ENCODE assay signal across 8 cellular contexts in genomic region chr9:4299006-4299795, GRCh38. TPM values are rescaled to one million over a fixed set of nuclear protein-coding genes. Genes with fewer than 3 reads are reported as not detected.
DNase-seq lines count a peak whose midpoint lies in the region; ATAC-seq and TF ChIP-seq lines count a peak whose summit lies in the region.

No MANE protein-coding gene starts in this region.

- TF ChIP-seq CTCF in coronary artery (IDR thresholded peaks at IDR 0.05): no peak
- no peak for TF ChIP-seq CTCF in lower leg skin (IDR thresholded peaks at IDR 0.05)

- H3K9me3 Mint-ChIP-seq in T-helper 1 cell treated with Interleukin-12 subunit alpha and Interleukin-12 subunit beta and Interleukin-4 antibody, amounts not matched to agents 30 μg/mL and 1 μg/mL, for 36 hours: no peaks in the 10 kb centered on the region
- H3K9me3 Mint-ChIP-seq in stimulated activated memory B cell treated with anti-CD40 and anti-IgM and Interleukin-4, amounts not matched to agents 10 μg/mL and 1 μg/mL and 100 μg/mL, for 72 hours: no peaks in the 10 kb centered on the region

- peaks cover 56% of the 10 kb centered on the region for H3K27me3 Mint-ChIP-seq in T-helper 1 cell treated with Interleukin-12 subunit alpha and Interleukin-12 subunit beta and Interleukin-4 antibody, amounts not matched to agents 30 μg/mL and 1 μg/mL, for 36 hours (ENCODE audit: low read depth)
- H3K27me3 Mint-ChIP-seq in stimulated activated memory B cell treated with anti-CD40 and anti-IgM and Interleukin-4, amounts not matched to agents 10 μg/mL and 1 μg/mL and 100 μg/mL, for 72 hours: peaks cover 79% of the 10 kb centered on the region

- no peak for ATAC-seq in stimulated activated memory B cell treated with anti-CD40 and anti-IgM and Interleukin-4, amounts not matched to agents 10 μg/mL and 1 μg/mL and 100 μg/mL, for 72 hours

- peak overlapping the region; percentile 74 for H3K27ac Mint-ChIP-seq in T-helper 1 cell treated with Interleukin-12 subunit alpha and Interleukin-12 subunit beta and Interleukin-4 antibody, amounts not matched to agents 30 μg/mL and 1 μg/mL, for 36 hours
- no peak overlapping the region for H3K27ac Mint-ChIP-seq in stimulated activated memory B cell treated with anti-CD40 and anti-IgM and Interleukin-4, amounts not matched to agents 10 μg/mL and 1 μg/mL and 100 μg/mL, for 72 hours

- H3K36me3 Mint-ChIP-seq in T-helper 1 cell treated with Interleukin-12 subunit alpha and Interleukin-12 subunit beta and Interleukin-4 antibody, amounts not matched to agents 30 μg/mL and 1 μg/mL, for 36 hours (ENCODE audit: low read depth): peaks cover 2% of the 10 kb centered on the region
- no peaks in the 10 kb centered on the region for H3K36me3 Mint-ChIP-seq in stimulated activated memory B cell treated with anti-CD40 and anti-IgM and Interleukin-4, amounts not matched to agents 10 μg/mL and 1 μg/mL and 100 μg/mL, for 72 hours

- H3K4me3 ChIP-seq in coronary artery (peak overlapping the region; percentile 82), lower leg skin (ENCODE audit: low read depth, poor library complexity, severe bottlenecking) (peak overlapping the region; percentile 59)

- intact Hi-C loops in lower leg skin (cut with DNase I; ENCODE audit: low total_unique reads): no loop called here

- TF ChIP-seq POLR2A in lower leg skin (IDR thresholded peaks at IDR 0.05): no peak

- 0% methylated on average over 37 to 60 of the region's 60 CpGs for WGBS in lower leg skin, 2 donors

- peaks cover 18% of the 10 kb centered on the region for H3K4me1 Mint-ChIP-seq in T-helper 1 cell treated with Interleukin-12 subunit alpha and Interleukin-12 subunit beta and Interleukin-4 antibody, amounts not matched to agents 30 μg/mL and 1 μg/mL, for 36 hours (ENCODE audit: low read depth)
- H3K4me1 Mint-ChIP-seq in stimulated activated memory B cell treated with anti-CD40 and anti-IgM and Interleukin-4, amounts not matched to agents 10 μg/mL and 1 μg/mL and 100 μg/mL, for 72 hours: peaks cover 27% of the 10 kb centered on the region

- H3K27ac ChIP-seq in coronary artery: peak overlapping the region; percentile 97

- DNase-seq in NCI-H1092 treated with DMSO at 0.1 percent for 48 hours (lab: John Stamatoyannopoulos, UW) (peak; percentile 8), NCI-H1092 (lab: John Stamatoyannopoulos, UW) (no peak), coronary artery (ENCODE audit: low spot score) (peak; percentile 78), lower leg skin (ENCODE audit: low spot score in 2 of 2) (peak in 1 of 2 donors; percentile 89), HuH-7.5 (ENCODE audit: low spot score) (no peak), NCI-H187 (lab: John Stamatoyannopoulos, UW) (no peak)

- H3K4me3 Mint-ChIP-seq in T-helper 1 cell treated with Interleukin-12 subunit alpha and Interleukin-12 subunit beta and Interleukin-4 antibody, amounts not matched to agents 30 μg/mL and 1 μg/mL, for 36 hours: peak overlapping the region; percentile 96
- H3K4me3 Mint-ChIP-seq in stimulated activated memory B cell treated with anti-CD40 and anti-IgM and Interleukin-4, amounts not matched to agents 10 μg/mL and 1 μg/mL and 100 μg/mL, for 72 hours: peak overlapping the region; percentile 88

RNA-seq across cellular contexts. Expression of gene GLIS3, which starts 0.7 kb away (rescaled TPM):
- 1 to 10 TPM; 1.8 to 3.1 (median 2.6) TPM for total RNA-seq in lower leg skin

Comparison
In these comparisons a context has a peak if more than half of its experiments do, and no peak if none do; other contexts are left out.
1. DNase-seq: peak in NCI-H1092 treated with DMSO at 0.1 percent for 48 hours (single experiment) and coronary artery (single experiment); none in NCI-H1092 (single experiment), HuH-7.5 (single experiment) and NCI-H187 (0 of 2).